1 cellular context compared by ENCODE assay signal in the genomic region with DNA sequence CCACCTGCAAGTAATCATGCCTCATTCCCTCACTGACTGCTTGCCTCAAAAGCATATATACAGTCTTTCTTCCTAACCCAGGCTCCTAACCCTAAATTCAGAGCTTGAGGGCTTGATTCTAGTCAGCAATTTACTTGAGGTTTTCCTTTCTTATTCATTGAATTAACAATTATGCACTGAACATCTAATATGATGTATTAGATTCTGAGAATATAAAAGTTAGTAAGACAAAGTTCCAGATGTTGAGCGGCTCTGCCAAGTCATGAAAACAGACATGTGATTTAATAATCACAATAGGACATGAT.
TF ChIP-seq lines count a peak whose summit lies in the region.

No MANE protein-coding gene starts in this region.

TF ChIP-seq in HepG2, 621 proteins besides CTCF, POLR2A, EP300 and RAD21 (continued from another document):
- TF ChIP-seq, protein P1, sequence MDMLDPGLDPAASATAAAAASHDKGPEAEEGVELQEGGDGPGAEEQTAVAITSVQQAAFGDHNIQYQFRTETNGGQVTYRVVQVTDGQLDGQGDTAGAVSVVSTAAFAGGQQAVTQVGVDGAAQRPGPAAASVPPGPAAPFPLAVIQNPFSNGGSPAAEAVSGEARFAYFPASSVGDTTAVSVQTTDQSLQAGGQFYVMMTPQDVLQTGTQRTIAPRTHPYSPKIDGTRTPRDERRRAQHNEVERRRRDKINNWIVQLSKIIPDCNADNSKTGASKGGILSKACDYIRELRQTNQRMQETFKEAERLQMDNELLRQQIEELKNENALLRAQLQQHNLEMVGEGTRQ (IDR thresholded peaks at IDR 0.05; ENCODE audit: low read depth, low read length), result no peak
- TF ChIP-seq, protein P1 (CRISPR knock-in tag; IDR thresholded peaks at IDR 0.05; ENCODE audit: borderline replicate concordance), result no peak
- TF ChIP-seq ZNF660 (CRISPR knock-in tag; IDR thresholded peaks at IDR 0.05; ENCODE audit: borderline replicate concordance, low read depth) (no peak), KLF13 (CRISPR knock-in tag; IDR thresholded peaks at IDR 0.05) (no peak), ZNF124 (CRISPR knock-in tag; IDR thresholded peaks at IDR 0.05) (no peak)
